Comparison of ENCODE assay signal across 12 cellular contexts in the genomic region with DNA sequence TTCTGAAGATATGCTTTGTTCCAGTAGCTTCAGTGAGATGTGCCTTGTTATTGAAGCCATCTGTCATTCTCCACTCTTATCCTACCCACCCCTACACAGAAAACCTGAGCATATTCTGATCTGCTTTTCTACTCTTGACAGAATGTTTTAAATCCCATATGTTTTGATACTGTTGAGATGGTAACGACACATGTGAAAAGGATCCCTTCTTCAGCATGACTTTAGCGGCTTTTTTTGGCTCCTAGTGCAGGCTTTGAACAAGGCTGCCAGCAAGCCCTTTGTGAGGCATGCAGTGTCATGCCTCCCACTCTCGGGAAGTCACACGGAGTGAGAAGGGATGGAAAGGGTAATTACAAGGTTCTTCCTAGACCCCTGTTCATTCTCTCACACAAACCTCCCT.
A peak's percentile ranks its signal among the peaks of the same experiment; 100 is the strongest.
DNase-seq lines count a peak whose midpoint lies in the region; TF ChIP-seq lines count a peak whose summit lies in the region.
"Had no signal": no experiment of that assay in that cellular context is flagged by ENCODE, and none has a peak within 500 bp of the region (broad histone marks: within the 10 kb centered on the region; RNA-seq: fewer than 3 reads in every experiment).

No MANE protein-coding gene starts in this region.

- H3K14ac ChIP-seq in neuronal stem cell (ENCODE audit: low read length): no peak overlapping the region

- no peak overlapping the region for H3K23ac ChIP-seq in neuronal stem cell (ENCODE audit: low read depth, low read length, poor library complexity)

- H3K79me1 ChIP-seq in neuronal stem cell (ENCODE audit: low read depth, low read length): no peaks in the 10 kb centered on the region

- H2BK12ac ChIP-seq in neuronal stem cell (ENCODE audit: low read length): no peak overlapping the region

- H3K36me3 Mint-ChIP-seq in activated CD4-positive, alpha-beta memory T cell treated with anti-CD3 and anti-CD28 coated beads, Interleukin-2, amount 10 ng/mL, durations not matched to agents 7 days and 5 days (ENCODE audit: low read depth): peaks cover 54% of the 10 kb centered on the region

- H3K4me3 Mint-ChIP-seq in activated CD4-positive, alpha-beta memory T cell treated with anti-CD3 and anti-CD28 coated beads, Interleukin-2, amount 10 ng/mL, durations not matched to agents 7 days and 5 days: no peak overlapping the region

- H3K27me3 Mint-ChIP-seq in activated CD4-positive, alpha-beta memory T cell treated with anti-CD3 and anti-CD28 coated beads, Interleukin-2, amount 10 ng/mL, durations not matched to agents 7 days and 5 days: no peaks in the 10 kb centered on the region

- no peak overlapping the region for H3K4ac ChIP-seq in neuronal stem cell (ENCODE audit: low read length)

- H3K4me2 ChIP-seq in fibroblast of lung (ENCODE audit: extremely low read depth, insufficient read depth, low read length): no peak overlapping the region
- no peak overlapping the region for H3K4me2 ChIP-seq in neuronal stem cell (ENCODE audit: insufficient read depth, low read length, poor library complexity, severe bottlenecking)
- H3K4me2 ChIP-seq: KMS-11 had no signal

- H3K79me2 ChIP-seq in fibroblast of lung (ENCODE audit: control insufficient read depth, insufficient read depth, low read length): no peaks in the 10 kb centered on the region

- POLR2A ChIA-PET in activated CD4-positive, alpha-beta memory T cell treated with anti-CD3 and anti-CD28 coated beads, Interleukin-2, amount 10 ng/mL, durations not matched to agents 7 days and 5 days (lab: Charles Lee): interaction anchor here (1.0 to 1.5 kb wide), 2 partner anchors 304 to 384 kb away, joined by 3 read pairs; no protein-coding TSS in a partner anchor

- peak overlapping the region; percentile 32 for H3K27ac ChIP-seq in fibroblast of lung (ENCODE audit: insufficient read depth, low read length)
- H3K27ac ChIP-seq in neuronal stem cell (replicated peaks; ENCODE audit: low read length): peak overlapping the region; percentile 5
- H3K27ac ChIP-seq: KMS-11 had no signal

- H2BK5ac ChIP-seq in neuronal stem cell (ENCODE audit: low read length): no peak overlapping the region

- peaks cover 35% of the 10 kb centered on the region for H3K4me1 Mint-ChIP-seq in activated CD4-positive, alpha-beta memory T cell treated with anti-CD3 and anti-CD28 coated beads, Interleukin-2, amount 10 ng/mL, durations not matched to agents 7 days and 5 days

- no peak overlapping the region for H2BK15ac ChIP-seq in neuronal stem cell (ENCODE audit: low read length)

- no peak overlapping the region for H2BK120ac ChIP-seq in neuronal stem cell (ENCODE audit: low read depth, low read length)

- H3K9me3 ChIP-seq in fibroblast of lung (ENCODE audit: control insufficient read depth, insufficient read depth, low read depth, low read length) (no peaks in the 10 kb centered on the region), neuronal stem cell (replicated peaks in 1 of 2; ENCODE audit: control insufficient read depth in 2 of 2, insufficient read depth in 1 of 2, low read depth in 1 of 2, low read length in 2 of 2) (no peaks in the 10 kb centered on the region)

- H3K27ac Mint-ChIP-seq in activated CD4-positive, alpha-beta memory T cell treated with anti-CD3 and anti-CD28 coated beads, Interleukin-2, amount 10 ng/mL, durations not matched to agents 7 days and 5 days: no peak overlapping the region

- no peak overlapping the region for H3K9ac ChIP-seq in fibroblast of lung (ENCODE audit: insufficient read depth, low read length)
- H3K9ac ChIP-seq in neuronal stem cell (ENCODE audit: low read depth, low read length, poor library complexity): no peak overlapping the region
- H3K9ac ChIP-seq: KMS-11 had no signal

- no peak overlapping the region for H3K18ac ChIP-seq in neuronal stem cell (ENCODE audit: low read length)

- H3K4me1 ChIP-seq in fibroblast of lung (ENCODE audit: control insufficient read depth, extremely low read depth, insufficient read depth, low read length) (peaks cover 8% of the 10 kb centered on the region), neuronal stem cell (ENCODE audit: control insufficient read depth in 2 of 2, insufficient read depth in 1 of 2, low read depth in 1 of 2, low read length in 2 of 2) (peaks cover 6 to 8% of the 10 kb centered on the region in 2 donors)

- H4K20me1 ChIP-seq in fibroblast of lung (ENCODE audit: control insufficient read depth, extremely low read depth, insufficient read depth, low read length): no peaks in the 10 kb centered on the region

- H2AFZ ChIP-seq in fibroblast of lung (ENCODE audit: low read length): no peak overlapping the region
- H2AFZ ChIP-seq in neuronal stem cell (ENCODE audit: low read length): peak overlapping the region; percentile 10

- TF ChIP-seq CTCF in fibroblast of lung (conservative IDR thresholded peaks at IDR 0.05 in 1 of 2, IDR thresholded peaks at IDR 0.05 in 1 of 2; ENCODE audit: low read depth in 1 of 2, low read length in 2 of 2): no peak

- WGBS in neuronal stem cell (ENCODE audit: extremely low coverage in 2 of 2, insufficient read length in 2 of 2, insufficient replicate concordance in 1 of 2), 2 donors: no CpG with 5 or more reads among the region's 4 CpGs

- DNase-seq in EH (ENCODE audit: low read depth) (peak; percentile 39), NCI-H446 treated with DMSO at 0.1 percent for 48 hours (lab: John Stamatoyannopoulos, UW) (peak; percentile 71), fibroblast of lung (ENCODE audit: low read depth in 2 of 2) (peak; percentile 39 to 83), neuronal stem cell (ENCODE audit: low spot score) (no peak), RPMI8226 (no peak)
- no peak for DNase-seq in activated naive CD4-positive, alpha-beta T cell (lab: John Stamatoyannopoulos, UW)
- DNase-seq in activated CD4-positive, alpha-beta memory T cell treated with anti-CD3 and anti-CD28 coated beads, Interleukin-2, amount 10 ng/mL, durations not matched to agents 7 days and 5 days: no peak
- DNase-seq in effector CD8-positive, alpha-beta T cell (lab: John Stamatoyannopoulos, UW): no peak
- DNase-seq: activated CD4-positive, CD25-positive, alpha-beta regulatory T cell; NCI-H226; SIG-M5 had no signal

- H3K36me3 ChIP-seq in fibroblast of lung (ENCODE audit: control insufficient read depth, insufficient read depth, low read length): no peaks in the 10 kb centered on the region
- H3K36me3 ChIP-seq in neuronal stem cell (replicated peaks in 1 of 2; ENCODE audit: control insufficient read depth in 2 of 2, insufficient read depth in 2 of 2, low read length in 2 of 2): peaks cover 2 to 49% of the 10 kb centered on the region in 2 donors

- H3K27me3 ChIP-seq in fibroblast of lung (ENCODE audit: control insufficient read depth, insufficient read depth, low read length) (no peaks in the 10 kb centered on the region), neuronal stem cell (ENCODE audit: control insufficient read depth in 3 of 3, insufficient read depth in 3 of 3, low read depth in 1 of 3, low read length in 3 of 3) (no peaks in the 10 kb centered on the region)

- H4K91ac ChIP-seq in neuronal stem cell (ENCODE audit: low read depth, low read length, poor library complexity): no peak overlapping the region

- no peak overlapping the region for H4K8ac ChIP-seq in neuronal stem cell (ENCODE audit: low read depth, low read length)

- CTCF ChIA-PET in activated CD4-positive, alpha-beta memory T cell treated with anti-CD3 and anti-CD28 coated beads, Interleukin-2, amount 10 ng/mL, durations not matched to agents 7 days and 5 days (lab: Charles Lee): interaction anchor here (0.5 kb wide), 1 partner anchor 733 kb away, joined by 3 read pairs; no protein-coding TSS in a partner anchor

- H3K9me3 Mint-ChIP-seq in activated CD4-positive, alpha-beta memory T cell treated with anti-CD3 and anti-CD28 coated beads, Interleukin-2, amount 10 ng/mL, durations not matched to agents 7 days and 5 days: no peaks in the 10 kb centered on the region

- no peak overlapping the region for H3K4me3 ChIP-seq in fibroblast of lung (replicated peaks in 1 of 4; ENCODE audit: control extremely low read depth in 1 of 4, insufficient read depth in 1 of 4, low read depth in 3 of 4, low read length in 4 of 4)
- H3K4me3 ChIP-seq in neuronal stem cell (ENCODE audit: low read length in 2 of 2): no peak overlapping the region

- no peak overlapping the region for H2AK5ac ChIP-seq in neuronal stem cell (ENCODE audit: low read depth, low read length)

Comparison
In these comparisons a context has a peak if more than half of its experiments do, and no peak if none do; other contexts are left out.
1. DNase-seq: peak in EH (single experiment), NCI-H446 treated with DMSO at 0.1 percent for 48 hours (single experiment) and fibroblast of lung (2 of 2); none in neuronal stem cell (single experiment), RPMI8226 (single experiment), activated naive CD4-positive, alpha-beta T cell (0 of 4), activated CD4-positive, alpha-beta memory T cell treated with anti-CD3 and anti-CD28 coated beads, Interleukin-2, amount 10 ng/mL, durations not matched to agents 7 days and 5 days (single experiment) and effector CD8-positive, alpha-beta T cell (single experiment).